8 cellular contexts compared by ENCODE assay signal in genomic region chrX:78103001-78103634, GRCh38. TPM values are rescaled to one million over a fixed set of nuclear protein-coding genes. Genes with fewer than 3 reads are reported as not detected.
DNase-seq lines count a peak whose midpoint lies in the region; ATAC-seq and TF ChIP-seq lines count a peak whose summit lies in the region.

No MANE protein-coding gene starts in this region.

- no peaks in the 10 kb centered on the region for H3K27me3 Mint-ChIP-seq in natural killer cell (ENCODE audit: low read depth in 2 of 2)

- H3K9me3 Mint-ChIP-seq in natural killer cell = no peaks in the 10 kb centered on the region

- POLR2A ChIA-PET in GM10248 (lab: Yijun Ruan, JAX) = no interaction called here

- H3K4me3 ChIP-seq in AG10803 (ENCODE audit: low read length) = peak overlapping the region; percentile 59
- peak overlapping the region; percentile 71 for H3K4me3 ChIP-seq in MG63
- peak overlapping the region; percentile 29 for H3K4me3 ChIP-seq in colonic mucosa

- no peaks in the 10 kb centered on the region for H3K27me3 ChIP-seq in MG63
- H3K27me3 ChIP-seq in colonic mucosa = no peaks in the 10 kb centered on the region

- peaks cover 31 to 33% of the 10 kb centered on the region in 2 donors for H3K4me1 Mint-ChIP-seq in natural killer cell

- CTCF ChIA-PET in GM10248 (lab: Yijun Ruan, JAX) = interaction anchor here (1.3 kb wide), 1 partner anchor 15 kb away, joined by 5 read pairs; no protein-coding TSS in a partner anchor

- no peak for TF ChIP-seq CTCF in AG10803 (conservative IDR thresholded peaks at IDR 0.05; ENCODE audit: low read length)
- TF ChIP-seq CTCF in colonic mucosa (IDR thresholded peaks at IDR 0.05) = no peak
- TF ChIP-seq CTCF in natural killer cell (IDR thresholded peaks at IDR 0.05) = no peak
- TF ChIP-seq CTCF in GM10248 (IDR thresholded peaks at IDR 0.05; ENCODE audit: control extremely low read depth, extremely low read depth, low read depth, missing control alignments) = no peak

- peak overlapping the region; percentile 40 to 71 for H3K9ac ChIP-seq in colonic mucosa (ENCODE audit: low read depth in 2 of 2, low read length in 2 of 2)

- intact Hi-C loops in colonic mucosa (cut with DNase I) = no loop called here
- intact Hi-C loops in natural killer cell (cut with micrococcal nuclease) = loop anchor here (5.0 kb wide), 1 partner anchor 191 kb away; the partner anchor contains the start of gene ATP7A

- no peak for ATAC-seq in natural killer cell
- ATAC-seq in esophagus mucosa = no peak

- H3K9me3 ChIP-seq in MG63 (no peaks in the 10 kb centered on the region), colonic mucosa (no peaks in the 10 kb centered on the region)

- H3K36me3 Mint-ChIP-seq in natural killer cell = no peaks in the 10 kb centered on the region

- H3K36me3 ChIP-seq in MG63 = peaks cover 20% of the 10 kb centered on the region
- H3K36me3 ChIP-seq in colonic mucosa = no peaks in the 10 kb centered on the region

- H3K4me1 ChIP-seq in colonic mucosa = no peaks in the 10 kb centered on the region

- peak overlapping the region; percentile 88 for H3K4me3 Mint-ChIP-seq in natural killer cell

- no peak for DNase-seq in AG10803 (ENCODE audit: low read depth)
- no peak for DNase-seq in MG63
- DNase-seq in colonic mucosa = no peak
- DNase-seq in natural killer cell = no peak
- no peak for DNase-seq in NCI-H446 treated with DMSO at 0.1 percent for 48 hours (lab: John Stamatoyannopoulos, UW)
- DNase-seq in A172 (ENCODE audit: low spot score) = no peak
- DNase-seq in GM10248 (ENCODE audit: extremely low spot score) = no peak

- peak overlapping the region; percentile 87 to 91 for H3K27ac Mint-ChIP-seq in natural killer cell

- H3K27ac ChIP-seq in colonic mucosa = peak overlapping the region; percentile 98

RNA-seq across cellular contexts. Expression of gene PGK1, which starts 0.9 kb away (rescaled TPM):
- total RNA-seq in MG63 (2014; rRNA removed; shearing (Covaris generic); ENCODE audit: low replicate concordance) = 328 and 387 TPM in 2 replicates
- total RNA-seq in colonic mucosa (100 to 1,000 TPM; 500 to 706 TPM), natural killer cell (100 to 1,000 TPM; 200 to 205 (median 203) TPM), esophagus mucosa (398 TPM)
- 432 and 490 TPM in 2 replicates for total RNA-seq in A172 (2014; rRNA removed; shearing (Covaris generic))

RNA-seq across cellular contexts. Expression of gene TAF9B, which starts 36.3 kb away (rescaled TPM):
- total RNA-seq in MG63 (2014; rRNA removed; shearing (Covaris generic); ENCODE audit: low replicate concordance) = 31.0 and 34.9 TPM in 2 replicates
- 1 to 10 TPM; 5.8 to 6.3 TPM for total RNA-seq in colonic mucosa
- 1 to 10 TPM; 5.6 to 6.8 (median 6.1) TPM for total RNA-seq in natural killer cell
- total RNA-seq in A172 (2014; rRNA removed; shearing (Covaris generic)) = 55.8 and 62.1 TPM in 2 replicates
- 8.8 TPM for total RNA-seq in esophagus mucosa
